Comparison of ENCODE assay signal across 8 cellular contexts in the genomic region with DNA sequence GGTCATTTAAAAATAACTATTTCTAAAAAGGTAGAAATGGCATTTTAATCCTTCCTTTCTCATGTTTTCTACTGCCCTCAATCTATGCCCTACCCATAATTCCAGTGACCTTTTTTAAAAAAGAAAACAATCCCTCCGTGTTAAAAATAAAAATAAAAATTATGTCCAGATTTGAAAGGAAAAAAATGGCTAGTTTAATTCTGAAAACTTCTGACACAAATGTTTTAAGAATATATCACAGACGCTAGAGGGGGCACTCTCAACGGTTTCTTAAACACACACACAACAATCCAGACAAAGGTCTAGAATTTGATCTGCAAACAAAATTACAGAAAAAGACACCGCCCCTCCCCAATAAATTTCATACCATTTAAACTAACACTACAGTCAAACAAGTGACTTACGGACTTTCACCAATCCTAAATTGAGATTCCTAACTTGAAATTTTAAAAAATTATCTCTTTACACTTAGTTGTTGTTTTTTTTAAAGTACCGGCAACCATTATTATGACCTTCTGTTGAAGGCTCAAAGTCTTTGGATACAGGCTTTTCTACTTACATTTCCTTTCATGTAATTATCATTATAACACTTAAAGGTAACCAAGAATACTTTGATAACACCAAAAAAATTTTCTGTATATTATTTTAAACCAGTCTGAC. TPM values are rescaled to one million over a fixed set of nuclear protein-coding genes. Genes with fewer than 3 reads are reported as not detected.
DNase-seq lines count a peak whose midpoint lies in the region; ATAC-seq and TF ChIP-seq lines count a peak whose summit lies in the region.

No MANE protein-coding gene starts in this region.

- H3K27ac Mint-ChIP-seq in CD4-positive, alpha-beta T cell, result peak overlapping the region; percentile 11
- H3K27ac Mint-ChIP-seq in effector memory CD8-positive, alpha-beta T cell, result peak overlapping the region; percentile 53 to 77
- peak overlapping the region; percentile 25 for H3K27ac Mint-ChIP-seq in nephron progenitor cell

- no peak overlapping the region for H3K4me2 ChIP-seq in PC-3 (ENCODE audit: low read length)

- H3K27ac ChIP-seq in CD4-positive, alpha-beta T cell (ENCODE audit: low read depth, low read length), result no peak overlapping the region
- H3K27ac ChIP-seq in PC-3 (ENCODE audit: low read length), result no peak overlapping the region

- intact Hi-C loops in CD4-positive, alpha-beta T cell (cut with DNase I, micrococcal nuclease), result loop anchor here in 1 of 2 experiments (2.0 kb wide), 2 partner anchors 98 to 1286 kb away; no protein-coding TSS in a partner anchor
- intact Hi-C loops in PC-3 (cut with micrococcal nuclease), result loop anchor here (1.0 to 10.0 kb wide), 5 partner anchors 34 to 1314 kb away; no protein-coding TSS in a partner anchor

- peaks cover 58% of the 10 kb centered on the region for H3K4me1 Mint-ChIP-seq in CD4-positive, alpha-beta T cell (ENCODE audit: low read depth)
- peaks cover 15 to 28% of the 10 kb centered on the region in 2 donors for H3K4me1 Mint-ChIP-seq in effector memory CD8-positive, alpha-beta T cell (ENCODE audit: low read depth in 2 of 2)
- peaks cover 26% of the 10 kb centered on the region for H3K4me1 Mint-ChIP-seq in nephron progenitor cell

- peaks cover 13% of the 10 kb centered on the region; the same call in 1 of the 2 replicates for H3K36me3 ChIP-seq in PC-3 (ENCODE audit: low read depth, low read length)

- no peak overlapping the region for H3K9ac ChIP-seq in PC-3 (ENCODE audit: low read length)

- H3K9me3 ChIP-seq in CD4-positive, alpha-beta T cell (ENCODE audit: control insufficient read depth, low read length), result peaks cover 5% of the 10 kb centered on the region
- no peaks in the 10 kb centered on the region for H3K9me3 ChIP-seq in PC-3 (ENCODE audit: low read length)

- POLR2A ChIA-PET in CD4-positive, alpha-beta T cell (lab: Charles Lee), result no interaction called here
- POLR2A ChIA-PET in PC-3 (lab: Charles Lee; ENCODE audit: unreplicated experiment), result no interaction called here

- no peak overlapping the region for H3K4me3 Mint-ChIP-seq in CD4-positive, alpha-beta T cell
- no peak overlapping the region for H3K4me3 Mint-ChIP-seq in effector memory CD8-positive, alpha-beta T cell
- no peak overlapping the region for H3K4me3 Mint-ChIP-seq in nephron progenitor cell

- H3K36me3 Mint-ChIP-seq in CD4-positive, alpha-beta T cell (ENCODE audit: low read depth), result peaks cover 25% of the 10 kb centered on the region
- H3K36me3 Mint-ChIP-seq in effector memory CD8-positive, alpha-beta T cell (ENCODE audit: insufficient read depth), result peaks cover 9% of the 10 kb centered on the region
- H3K36me3 Mint-ChIP-seq in nephron progenitor cell (ENCODE audit: low read depth), result peaks cover 12% of the 10 kb centered on the region

- no TSS peak for BruUV-seq in PC-3 (replicated peaks; lab: Mats Ljungman, UMichigan)

- H3K4me1 ChIP-seq in PC-3 (ENCODE audit: insufficient read depth, low read length), result peaks cover 6% of the 10 kb centered on the region

- no peaks in the 10 kb centered on the region for H3K9me3 Mint-ChIP-seq in CD4-positive, alpha-beta T cell
- H3K9me3 Mint-ChIP-seq in effector memory CD8-positive, alpha-beta T cell, result no peaks in the 10 kb centered on the region
- H3K9me3 Mint-ChIP-seq in nephron progenitor cell, result no peaks in the 10 kb centered on the region

- no peak overlapping the region for H3K4me3 ChIP-seq in PC-3 (ENCODE audit: low read length)

- H2AFZ ChIP-seq in PC-3 (ENCODE audit: low read length), result no peak overlapping the region

- H4K20me1 ChIP-seq in PC-3 (ENCODE audit: low read length), result peaks cover 74% of the 10 kb centered on the region

- H3K27me3 Mint-ChIP-seq in CD4-positive, alpha-beta T cell, result no peaks in the 10 kb centered on the region
- H3K27me3 Mint-ChIP-seq in effector memory CD8-positive, alpha-beta T cell, result no peaks in the 10 kb centered on the region
- H3K27me3 Mint-ChIP-seq in nephron progenitor cell (ENCODE audit: low read depth, poor library complexity), result peaks cover 3% of the 10 kb centered on the region

- TF ChIP-seq CTCF in CD4-positive, alpha-beta T cell (IDR thresholded peaks at IDR 0.05), result peak; percentile 61
- peak; percentile 92 for TF ChIP-seq CTCF in PC-3 (conservative IDR thresholded peaks at IDR 0.05; ENCODE audit: low read depth, low read length)
- peak; percentile 61 for TF ChIP-seq CTCF in nephron progenitor cell (IDR thresholded peaks at IDR 0.05)

- H3K27me3 ChIP-seq in CD4-positive, alpha-beta T cell (ENCODE audit: control insufficient read depth, insufficient read depth, low read length), result no peaks in the 10 kb centered on the region
- no peaks in the 10 kb centered on the region for H3K27me3 ChIP-seq in PC-3 (ENCODE audit: low read length)

- no peak for ATAC-seq in CD4-positive, alpha-beta T cell (ENCODE audit: poor library complexity)
- peak; percentile 80 for ATAC-seq in PC-3
- peak; percentile 47 for ATAC-seq in effector memory CD8-positive, alpha-beta T cell (replicated peaks)
- ATAC-seq in GM21619 (IDR thresholded peaks at IDR 0.05; ENCODE audit: unreplicated experiment), result no peak

- H3F3A ChIP-seq in PC-3 (ENCODE audit: low read length, unreplicated experiment), result peaks cover 4% of the 10 kb centered on the region

- peaks cover 80% of the 10 kb centered on the region for H3K79me2 ChIP-seq in PC-3 (ENCODE audit: low read length)

- no peaks in the 10 kb centered on the region for H3K9me2 ChIP-seq in PC-3 (replicated peaks; ENCODE audit: low read length)

- CTCF ChIA-PET in CD4-positive, alpha-beta T cell (lab: Charles Lee), result interaction anchor here (1.8 kb wide), 1 partner anchor 128 kb away, joined by 8 read pairs; no protein-coding TSS in a partner anchor
- CTCF ChIA-PET in PC-3 (lab: Charles Lee), result no interaction called here

- DNase-seq in CD4-positive, alpha-beta T cell, result no peak
- DNase-seq in H4 (ENCODE audit: low spot score), result peak; percentile 10
- DNase-seq in PC-3, result peak; percentile 78
- peak in 2 of 3 experiments; percentile 3 to 12 for DNase-seq in effector memory CD8-positive, alpha-beta T cell
- DNase-seq in nephron progenitor cell, result peak; percentile 16
- DNase-seq in GF-D8 (lab: John Stamatoyannopoulos, UW), result no peak
- DNase-seq in UCSD-AML1 (lab: John Stamatoyannopoulos, UW; ENCODE audit: unreplicated experiment), result no peak

RNA-seq across cellular contexts. Expression of a gene that starts 38.2 kb away (rescaled TPM):
- 10 to 100 TPM; 89.9 to 91.3 TPM for total RNA-seq in CD4-positive, alpha-beta T cell
- total RNA-seq in H4 (2014; rRNA removed; shearing (Covaris generic)), result 30.5 and 43.3 TPM in 2 replicates
- 125 and 131 TPM in 2 replicates for total RNA-seq in PC-3 (2014; rRNA removed)

Comparison
In these comparisons a context has a peak if more than half of its experiments do, and no peak if none do; other contexts are left out.
1. ATAC-seq: peak in PC-3 (single experiment) and effector memory CD8-positive, alpha-beta T cell (single experiment); none in CD4-positive, alpha-beta T cell (single experiment) and GM21619 (single experiment).
2. DNase-seq: peak in H4 (single experiment), PC-3 (single experiment), effector memory CD8-positive, alpha-beta T cell (2 of 3) and nephron progenitor cell (single experiment); none in CD4-positive, alpha-beta T cell (0 of 10), GF-D8 (single experiment) and UCSD-AML1 (single experiment).
3. H3K27ac Mint-ChIP-seq: peak in every context shown above with its lines; median percentile 65 in effector memory CD8-positive, alpha-beta T cell; 25 in nephron progenitor cell; 11 in CD4-positive, alpha-beta T cell.
4. Peak in every context shown above with its lines, with median percentiles within 50 percentile points of each other: CTCF ChIP-seq.